In the genomic region with DNA sequence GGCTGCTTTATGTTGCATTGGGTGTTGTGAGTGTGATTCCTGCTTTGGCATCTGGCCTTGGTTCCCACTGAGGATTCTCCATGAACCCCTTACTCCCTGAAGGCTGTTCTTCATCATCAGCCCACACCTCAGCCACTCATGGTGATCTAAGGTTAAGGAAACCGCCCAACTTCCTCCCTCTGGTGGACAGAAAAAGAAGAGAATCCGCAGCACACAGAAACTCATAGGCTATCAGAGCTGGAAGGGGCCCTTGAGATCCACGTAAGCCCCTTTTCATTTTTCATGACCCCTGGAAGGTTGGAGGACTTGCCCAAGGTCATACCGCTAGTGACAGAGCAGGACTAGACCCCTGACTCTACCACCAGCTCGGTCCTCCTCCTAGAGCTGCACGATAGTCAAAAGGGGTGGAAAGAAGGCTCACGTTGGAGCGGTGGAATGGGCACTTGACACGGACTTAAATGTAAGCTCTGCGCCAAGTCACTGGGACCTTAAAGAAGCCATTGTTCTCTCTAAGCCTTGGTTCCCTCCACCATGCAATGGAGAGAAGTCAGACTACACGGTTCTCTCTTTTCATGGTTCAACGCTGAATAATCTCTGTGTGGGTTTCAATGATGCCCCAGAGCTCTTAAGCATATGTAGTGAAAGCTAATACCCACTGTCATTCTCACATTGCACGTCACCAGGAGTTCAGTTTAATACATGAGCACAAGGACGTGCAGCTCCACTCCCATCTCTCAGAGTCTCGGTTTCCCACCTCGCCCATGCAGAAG, we compare ENCODE assay signal across 8 cellular contexts.
DNase-seq lines count a peak whose midpoint lies in the region; ATAC-seq, FAIRE-seq and TF ChIP-seq lines count a peak whose summit lies in the region.

No MANE protein-coding gene starts in this region.

- H3K27ac ChIP-seq in C4-2B (no peak overlapping the region), Panc1 (ENCODE audit: low read length) (no peak overlapping the region), pancreas (no peak overlapping the region)

- TF ChIP-seq CTCF in C4-2B (conservative IDR thresholded peaks at IDR 0.05) (peak; percentile 61), GM20000 (IDR thresholded peaks at IDR 0.05; ENCODE audit: extremely low read depth, missing control alignments) (peak; percentile 49), Panc1 (IDR thresholded peaks at IDR 0.05) (peak; percentile 74), bronchial epithelial cell (IDR thresholded peaks at IDR 0.05; ENCODE audit: insufficient read depth, low read length, severe bottlenecking) (peak; percentile 35), pancreas (IDR thresholded peaks at IDR 0.05) (no peak)

- intact Hi-C loops in Panc1 (cut with micrococcal nuclease; ENCODE audit: unreplicated experiment), result no loop called here
- intact Hi-C loops in pancreas (cut with DNase I), result no loop called here

- peak; percentile 73 for ATAC-seq in Panc1
- peak in 3 of 4 donors; percentile 45 to 55 (median 50) for ATAC-seq in pancreas
- no peak for ATAC-seq in GM19452 (IDR thresholded peaks at IDR 0.05; ENCODE audit: unreplicated experiment)
- no peak for ATAC-seq in HG03045 (IDR thresholded peaks at IDR 0.05; ENCODE audit: unreplicated experiment)

- H3K4me1 ChIP-seq in Panc1 (ENCODE audit: control insufficient read depth, insufficient read depth, low read length), result no peaks in the 10 kb centered on the region
- no peaks in the 10 kb centered on the region for H3K4me1 ChIP-seq in pancreas

- in situ Hi-C loops in Panc1 (cut with HindIII; ENCODE audit: low pct_unique_long_range_greater_than_20kb, low sequenced_read_pairs), result no loop called here

- H3K27me3 ChIP-seq in Panc1 (ENCODE audit: control insufficient read depth, insufficient read depth, low read length) (no peaks in the 10 kb centered on the region), bronchial epithelial cell (ENCODE audit: control insufficient read depth, insufficient read depth, low read length) (no peaks in the 10 kb centered on the region), pancreas (no peaks in the 10 kb centered on the region)

- DNase-seq in GM20000 (ENCODE audit: low spot score) (peak; percentile 45), Panc1 (ENCODE audit: low read depth, low spot score) (no peak), bronchial epithelial cell (ENCODE audit: low read depth) (no peak), pancreas (no peak), GM19240 (ENCODE audit: insufficient read length, low spot score) (no peak)

- POLR2A ChIA-PET in Panc1 (lab: Charles Lee), result interaction anchor here (0.5 to 0.6 kb wide), 2 partner anchors 41 to 308 kb away, joined by 3 to 5 read pairs; no protein-coding TSS in a partner anchor

- 73 to 75% methylated on average over 16 of the region's 16 CpGs for WGBS in pancreas, 2 donors

- no peaks in the 10 kb centered on the region for H3K9me3 ChIP-seq in Panc1 (ENCODE audit: control insufficient read depth, insufficient read depth, low read depth, low read length)
- H3K9me3 ChIP-seq in pancreas, result no peaks in the 10 kb centered on the region

- FAIRE-seq in bronchial epithelial cell (lab: Jason Lieb, UNC) (peak; percentile 55), pancreas (lab: Jason Lieb, UNC) (no peak)

- CTCF ChIA-PET in Panc1 (lab: Charles Lee), result interaction anchor here (0.6 kb wide), 1 partner anchor 99 kb away, joined by 5 read pairs; no protein-coding TSS in a partner anchor

- H3K36me3 ChIP-seq in Panc1 (ENCODE audit: control insufficient read depth, insufficient read depth, low read length), result no peaks in the 10 kb centered on the region
- no peaks in the 10 kb centered on the region for H3K36me3 ChIP-seq in bronchial epithelial cell (ENCODE audit: control insufficient read depth, insufficient read depth, low read length)
- no peaks in the 10 kb centered on the region for H3K36me3 ChIP-seq in pancreas

- BruUV-seq in Panc1 (replicated peaks; lab: Mats Ljungman, UMichigan), result no TSS peak

- no peak overlapping the region for H3K4me3 ChIP-seq in Panc1 (ENCODE audit: low read depth in 2 of 2, low read length in 2 of 2)
- H3K4me3 ChIP-seq in bronchial epithelial cell (ENCODE audit: low read depth, low read length), result no peak overlapping the region
- H3K4me3 ChIP-seq in pancreas, result no peak overlapping the region

Comparison
In these comparisons a context has a peak if more than half of its experiments do, and no peak if none do; other contexts are left out.
1. CTCF ChIP-seq: peak in C4-2B (single experiment), GM20000 (single experiment), Panc1 (single experiment) and bronchial epithelial cell (single experiment); none in pancreas (0 of 4).
2. ATAC-seq: peak in Panc1 (single experiment) and pancreas (3 of 4); none in GM19452 (single experiment) and HG03045 (single experiment).